Comparison of ENCODE assay signal across 22 cellular contexts in the genomic region with DNA sequence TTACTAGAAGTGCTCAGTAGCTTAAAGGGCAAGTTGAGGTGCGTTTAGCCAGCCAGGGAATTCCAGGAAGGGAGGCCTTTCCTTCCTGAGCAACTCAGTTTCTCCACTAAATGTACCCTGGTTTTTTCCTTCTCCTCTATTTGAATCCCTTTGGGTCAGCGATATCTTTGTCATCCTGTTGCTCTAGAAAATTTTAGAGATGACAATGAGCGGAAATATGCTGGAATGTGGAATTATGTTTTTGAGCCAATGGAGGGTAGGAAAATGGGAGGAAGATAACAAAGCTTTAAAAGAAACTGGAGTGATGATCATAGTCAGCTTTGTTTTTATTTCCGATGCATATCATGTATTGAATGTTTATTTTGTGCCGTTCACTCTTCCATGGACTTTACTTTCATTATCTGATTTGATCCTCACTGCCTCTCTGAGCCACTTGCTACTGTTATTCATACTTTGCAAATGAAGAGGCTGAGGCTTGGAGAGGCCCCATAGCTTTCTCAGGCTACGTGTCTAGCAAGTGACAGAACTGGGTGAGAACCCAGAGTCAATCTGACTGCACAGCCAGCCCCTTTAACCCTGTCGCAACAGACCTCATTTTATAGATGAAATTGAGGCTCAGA.
"Had no signal": no experiment of that assay in that cellular context is flagged by ENCODE, and none has a peak within 500 bp of the region (broad histone marks: within the 10 kb centered on the region; RNA-seq: fewer than 3 reads in every experiment).

No MANE protein-coding gene starts in this region.

- H3K9me3 ChIP-seq: adrenal gland, left ventricle myocardium inferior, neutrophil, spleen, thoracic aorta, upper lobe of left lung had no signal

- H3K4me1 ChIP-seq: adrenal gland, left ventricle myocardium inferior, spleen, upper lobe of left lung had no signal

- H3K27ac ChIP-seq: hepatocyte, left ventricle myocardium inferior, neutrophil, SK-N-MC, spleen, thoracic aorta, upper lobe of left lung had no signal

- H3K9me3 Mint-ChIP-seq: activated T-cell treated with anti-CD3 and anti-CD28 coated beads, Interleukin-2, amount 50 U/mL, for 4 hours; activated T-helper 2 cell treated with anti-CD3 and anti-CD28 coated beads, Interferon-gamma antibody, Interleukin-2, Interleukin-4, amounts not matched to agents 10 μg/mL and 5 μg/mL and 100 μg/mL, durations not matched to agents 14 hours and 24 hours and 36 hours; memory B cell; natural killer cell treated with Interleukin-12 subunit alpha and Interleukin-12 subunit beta and Interleukin-15 and Interleukin-18, amount 100 ng/mL, for 72 hours; T-cell; T-helper 2 cell treated with Interferon-gamma antibody and Interleukin-4, amounts not matched to agents 5 μg/mL and 100 μg/mL, for 36 hours had no signal

- H3K4me2 ChIP-seq: hepatocyte had no signal

- H3K4me3 Mint-ChIP-seq: activated naive CD8-positive, alpha-beta T cell; activated T-cell treated with anti-CD3 and anti-CD28 coated beads, Interleukin-2, amount 50 U/mL, for 4 hours; memory B cell; natural killer cell treated with Interleukin-12 subunit alpha and Interleukin-12 subunit beta and Interleukin-15 and Interleukin-18, amount 100 ng/mL, for 72 hours; T-cell; T-helper 2 cell treated with Interferon-gamma antibody and Interleukin-4, amounts not matched to agents 5 μg/mL and 100 μg/mL, for 36 hours had no signal

- H2AFZ ChIP-seq: hepatocyte had no signal

- H3K36me3 ChIP-seq: adrenal gland, neutrophil, spleen, thoracic aorta, upper lobe of left lung had no signal

- H3K4me3 ChIP-seq: adrenal gland, hepatocyte, left ventricle myocardium inferior, SK-N-MC, spleen, thoracic aorta, upper lobe of left lung had no signal

- H3K79me2 ChIP-seq: hepatocyte had no signal

- H3K4me1 Mint-ChIP-seq: memory B cell, T-cell had no signal

- H3K36me3 Mint-ChIP-seq: activated naive CD8-positive, alpha-beta T cell; memory B cell; natural killer cell treated with Interleukin-12 subunit alpha and Interleukin-12 subunit beta and Interleukin-15 and Interleukin-18, amount 100 ng/mL, for 72 hours; T-cell had no signal

- H3K27me3 Mint-ChIP-seq: activated naive CD8-positive, alpha-beta T cell; natural killer cell treated with Interleukin-12 subunit alpha and Interleukin-12 subunit beta and Interleukin-15 and Interleukin-18, amount 100 ng/mL, for 72 hours had no signal

- H3K27ac Mint-ChIP-seq: activated naive CD8-positive, alpha-beta T cell; activated T-helper 2 cell treated with anti-CD3 and anti-CD28 coated beads, Interferon-gamma antibody, Interleukin-2, Interleukin-4, amounts not matched to agents 10 μg/mL and 5 μg/mL and 100 μg/mL, durations not matched to agents 14 hours and 24 hours and 36 hours; memory B cell; natural killer cell treated with Interleukin-12 subunit alpha and Interleukin-12 subunit beta and Interleukin-15 and Interleukin-18, amount 100 ng/mL, for 72 hours; T-cell; T-helper 2 cell treated with Interferon-gamma antibody and Interleukin-4, amounts not matched to agents 5 μg/mL and 100 μg/mL, for 36 hours had no signal

- DNase-seq: activated CD8-positive, alpha-beta memory T cell treated with anti-CD3 and anti-CD28 coated beads, Interleukin-2, amount 50 U/mL, for 48 hours; activated naive CD4-positive, alpha-beta T cell; activated T-cell treated with anti-CD3 and anti-CD28 coated beads, Interleukin-2, amount 50 U/mL, for 4 hours; adrenal gland; effector memory CD4-positive, alpha-beta T cell; foreskin melanocyte; glutamatergic neuron; left ventricle myocardium inferior; spleen; stimulated activated CD4-positive, alpha-beta T cell treated with anti-CD3 and anti-CD28 coated beads, Interleukin-4, amount 100 ng/mL, for 1 hour; stimulated activated naive CD4-positive, alpha-beta T cell; T-cell; upper lobe of left lung had no signal

- H3K27me3 ChIP-seq: adrenal gland, hepatocyte, spleen, upper lobe of left lung had no signal
